Comparison of ENCODE assay signal across 28 cellular contexts in the genomic region with DNA sequence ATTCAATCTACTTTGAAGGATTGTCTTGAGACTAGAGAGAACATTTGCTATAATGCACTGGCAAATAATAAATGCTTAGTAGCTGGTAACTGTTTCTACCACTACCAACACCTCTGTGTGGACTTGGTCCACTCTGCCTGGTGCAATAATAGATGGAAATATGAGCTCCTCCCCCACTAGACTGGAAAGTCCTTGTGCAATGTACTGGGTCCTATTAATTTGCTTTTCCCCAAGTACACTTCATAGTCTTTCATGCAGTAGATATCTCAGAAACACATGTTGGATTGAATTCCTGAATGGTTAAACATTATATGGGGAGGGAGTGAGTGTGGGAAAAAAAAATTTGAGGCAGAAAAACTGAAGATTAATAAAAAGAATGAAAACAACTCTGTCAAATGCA.
"Had no signal": no experiment of that assay in that cellular context is flagged by ENCODE, and none has a peak within 500 bp of the region (broad histone marks: within the 10 kb centered on the region; RNA-seq: fewer than 3 reads in every experiment).

No MANE protein-coding gene starts in this region.

- DNase-seq: activated CD4-positive, alpha-beta T cell treated with anti-CD3 and anti-CD28 coated beads, Interleukin-2, amount 10 ng/mL, durations not matched to agents 24 days and 14 days; activated CD4-positive, alpha-beta T cell treated with anti-CD3 and anti-CD28 coated beads, Interleukin-2, amount 50 U/mL, for 48 hours; activated CD8-positive, alpha-beta memory T cell treated with anti-CD3 and anti-CD28 coated beads, Interleukin-2, amount 50 U/mL, for 4 hours; activated CD8-positive, alpha-beta T cell treated with anti-CD3 and anti-CD28 coated beads, Interleukin-2, amount 10 ng/mL, durations not matched to agents 7 days and 5 days; activated gamma-delta T cell treated with Interleukin-2 at 50 U/mL for 16 hours; activated naive CD4-positive, alpha-beta T cell treated with anti-CD3 and anti-CD28 coated beads for 36 hours; activated T-cell treated with anti-CD3 and anti-CD28 coated beads for 4 hours; activated T-cell treated with anti-CD3 and anti-CD28 coated beads, Interleukin-2, amount 50 U/mL, for 4 hours; adrenal gland; Karpas-422; NCI-H1105; NCI-H1417 treated with DMSO at 0.1 percent for 48 hours; NCI-H187 treated with DMSO at 0.1 percent for 48 hours; NCI-H2081; NCI-H2171 treated with DMSO at 0.1 percent for 48 hours; NCI-H2227 treated with DMSO at 0.1 percent for 48 hours; NCI-H446 treated with DMSO at 0.1 percent for 48 hours; NCI-H526; NCI-H748 treated with DMSO at 0.1 percent for 48 hours; NK-92 treated with Interleukin-12 subunit alpha and Interleukin-12 subunit beta, amount 100 ng/mL, for 24 hours; Peyer's patch; RPMI8226; SHP77 treated with DMSO at 0.1 percent for 48 hours; SK-N-SH had no signal

- FAIRE-seq: bronchial epithelial cell, K562, TTC549 had no signal

- H3K4me3 ChIP-seq: adrenal gland, K562, Peyer's patch, SJSA1 had no signal

- H3K27me3 ChIP-seq: adrenal gland, Peyer's patch had no signal

- H3K9me3 ChIP-seq: adrenal gland, Peyer's patch, SJSA1, SK-N-SH had no signal

- H3K4me2 ChIP-seq: SK-N-SH had no signal

- H3K36me3 ChIP-seq: adrenal gland, Peyer's patch, SJSA1 had no signal

- H3K4me1 ChIP-seq: adrenal gland, Peyer's patch, SJSA1 had no signal

- H3K9ac ChIP-seq: SK-N-SH had no signal

- H3K27ac ChIP-seq: adrenal gland, Peyer's patch, SJSA1 had no signal
